1 cellular context compared by ENCODE assay signal in genomic region chr2:33292063-33292462, GRCh38.
TF ChIP-seq lines count a peak whose summit lies in the region.

No MANE protein-coding gene starts in this region.

TF ChIP-seq in IMR-90, 13 proteins besides CTCF, POLR2A, EP300 and RAD21:
- TF ChIP-seq FOS (IDR thresholded peaks at IDR 0.05; ENCODE audit: low read depth, low read length) (no peak), MAFK (IDR thresholded peaks at IDR 0.05; ENCODE audit: low read depth, low read length) (peak; percentile 74)
TF ChIP-seq in IMR-90: peak in this region for 1.
